Comparison of ENCODE assay signal across 1 cellular context in genomic region chr2:73970850-73971471, GRCh38.
TF ChIP-seq lines count a peak whose summit lies in the region.

No MANE protein-coding gene starts in this region.

TF ChIP-seq in HepG2, 621 proteins besides CTCF, POLR2A, EP300 and RAD21 (continued from another document):
- TF ChIP-seq ZNF280B (CRISPR knock-in tag; IDR thresholded peaks at IDR 0.05; ENCODE audit: borderline replicate concordance) (no peak), RFXANK (CRISPR knock-in tag; IDR thresholded peaks at IDR 0.05) (no peak), ZNF598 (CRISPR knock-in tag; IDR thresholded peaks at IDR 0.05; ENCODE audit: borderline replicate concordance) (0 out of 2 replicates have a peak, but pooled peaks have one; percentile 27), ETV5 (CRISPR knock-in tag; IDR thresholded peaks at IDR 0.05; ENCODE audit: borderline replicate concordance) (peak; percentile 59; the same call in 1 of the 2 replicates), CEBPZ (IDR thresholded peaks at IDR 0.05; ENCODE audit: low read length) (no peak), ARID2 (CRISPR knock-in tag; IDR thresholded peaks at IDR 0.05; ENCODE audit: borderline replicate concordance) (no peak), HDAC2 (CRISPR knock-in tag; IDR thresholded peaks at IDR 0.05) (no peak), ZKSCAN1 (IDR thresholded peaks at IDR 0.05; ENCODE audit: low read length) (no peak), HOXA5 (CRISPR knock-in tag; IDR thresholded peaks at IDR 0.05) (no peak), THRA (CRISPR knock-in tag; IDR thresholded peaks at IDR 0.05; ENCODE audit: borderline replicate concordance) (peak; percentile 99), CREB3 (CRISPR knock-in tag; IDR thresholded peaks at IDR 0.05) (no peak), ZBTB20 (CRISPR knock-in tag; IDR thresholded peaks at IDR 0.05; ENCODE audit: borderline replicate concordance, low read depth) (no peak), ZNF687 (CRISPR knock-in tag; IDR thresholded peaks at IDR 0.05) (peak; percentile 27; the same call in 1 of the 2 replicates), ZBED4 (CRISPR knock-in tag; IDR thresholded peaks at IDR 0.05; ENCODE audit: borderline replicate concordance) (no peak), ZNF224 (CRISPR knock-in tag; IDR thresholded peaks at IDR 0.05) (no peak), ZNF724P (CRISPR knock-in tag; IDR thresholded peaks at IDR 0.05; ENCODE audit: borderline replicate concordance) (no peak), NR2F2 (IDR thresholded peaks at IDR 0.05; ENCODE audit: borderline replicate concordance, low read depth) (0 out of 2 replicates have a peak, but pooled peaks have one; percentile 22), ZNF660 (CRISPR knock-in tag; IDR thresholded peaks at IDR 0.05; ENCODE audit: borderline replicate concordance, low read depth) (no peak), GPBP1L1 (CRISPR knock-in tag; IDR thresholded peaks at IDR 0.05) (no peak), MAX (IDR thresholded peaks at IDR 0.05) (no peak), ZNF530 (CRISPR knock-in tag; IDR thresholded peaks at IDR 0.05; ENCODE audit: low read depth) (no peak), ZNF780A (CRISPR knock-in tag; IDR thresholded peaks at IDR 0.05) (no peak), ZBTB25 (CRISPR knock-in tag; IDR thresholded peaks at IDR 0.05) (no peak), HMG20A (CRISPR knock-in tag; IDR thresholded peaks at IDR 0.05; ENCODE audit: borderline replicate concordance) (no peak; the same call in 1 of the 2 replicates), ZBTB49 (CRISPR knock-in tag; IDR thresholded peaks at IDR 0.05; ENCODE audit: borderline replicate concordance) (no peak), SETDB1 (CRISPR knock-in tag; IDR thresholded peaks at IDR 0.05; ENCODE audit: borderline replicate concordance) (no peak), TBL1XR1 (IDR thresholded peaks at IDR 0.05; ENCODE audit: borderline replicate concordance, low read length, partially characterized antibody) (peak; percentile 29), HNF4G (IDR thresholded peaks at IDR 0.05; ENCODE audit: borderline replicate concordance, low read depth, low read length) (no peak), HNF4G (CRISPR knock-in tag; IDR thresholded peaks at IDR 0.05; ENCODE audit: borderline replicate concordance, low read depth) (no peak), NKX3-1 (CRISPR knock-in tag; IDR thresholded peaks at IDR 0.05) (no peak), ZNF691 (CRISPR knock-in tag; IDR thresholded peaks at IDR 0.05; ENCODE audit: borderline replicate concordance, low read depth) (no peak), TEAD3 (CRISPR knock-in tag; optimal IDR thresholded peaks at IDR 0.05; ENCODE audit: borderline replicate concordance) (peak; percentile 31), NR2F6 (IDR thresholded peaks at IDR 0.05) (peak; percentile 82), NR2F6 (CRISPR knock-in tag; IDR thresholded peaks at IDR 0.05) (peak; percentile 91), ZNF225 (CRISPR knock-in tag; IDR thresholded peaks at IDR 0.05) (no peak)
